ENCODE assay signal across 1 cellular context in the genomic region with DNA sequence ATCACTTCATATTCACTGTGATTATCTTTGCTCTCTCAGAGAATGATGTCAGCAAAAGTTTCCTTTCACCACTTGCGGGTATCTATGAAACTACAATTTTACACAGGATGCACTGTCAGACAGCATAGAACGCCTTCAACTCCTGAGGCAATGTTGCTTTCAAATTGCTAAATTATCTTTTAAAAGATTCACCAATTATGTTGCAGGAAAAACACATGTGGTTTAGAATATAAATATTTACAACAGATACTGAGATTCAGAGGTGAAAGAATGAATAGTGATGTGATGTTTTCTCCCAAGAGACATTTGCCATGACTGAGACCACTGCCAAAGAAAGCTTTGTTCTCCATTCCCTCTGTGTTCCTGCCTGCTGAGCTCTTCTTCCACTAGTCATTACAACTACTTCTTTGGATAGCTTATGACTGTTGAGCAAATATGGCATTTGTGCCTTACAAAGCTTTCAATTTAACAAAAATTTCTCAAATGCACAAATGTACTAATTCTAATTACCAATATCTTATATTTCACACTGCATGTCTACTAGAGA.
TF ChIP-seq lines count a peak whose summit lies in the region.

No MANE protein-coding gene starts in this region.

TF ChIP-seq in GM23338, 12 proteins besides CTCF, POLR2A, EP300 and RAD21 (continued from another document):
- no peak for TF ChIP-seq NANOG (IDR thresholded peaks at IDR 0.05; ENCODE audit: borderline replicate concordance)
